ENCODE assay signal across 9 cellular contexts in genomic region chr1:18597159-18598042, GRCh38. TPM values are rescaled to one million over a fixed set of nuclear protein-coding genes. Genes with fewer than 3 reads are reported as not detected.
DNase-seq lines count a peak whose midpoint lies in the region; ATAC-seq, FAIRE-seq and TF ChIP-seq lines count a peak whose summit lies in the region.
"Had no signal": no experiment of that assay in that cellular context is flagged by ENCODE, and none has a peak within 500 bp of the region (broad histone marks: within the 10 kb centered on the region; RNA-seq: fewer than 3 reads in every experiment).

No MANE protein-coding gene starts in this region.

- no peak for ATAC-seq in HG02642 (IDR thresholded peaks at IDR 0.05; ENCODE audit: poor library complexity, unreplicated experiment)

- H3K36me3 ChIP-seq in vagina = no peaks in the 10 kb centered on the region

- TF ChIP-seq CTCF in AG09319 (IDR thresholded peaks at IDR 0.05; ENCODE audit: low read depth, low read length) (peak; percentile 96), GM20000 (IDR thresholded peaks at IDR 0.05; ENCODE audit: extremely low read depth, missing control alignments) (peak; percentile 88), vagina (IDR thresholded peaks at IDR 0.05) (peak; percentile 70 to 82 (median 78))

- intact Hi-C loops in posterior vena cava (cut with DNase I) (loop anchor here (2.0 to 5.0 kb wide), 2 partner anchors 223 to 275 kb away; no protein-coding TSS in a partner anchor), vagina (cut with DNase I) (loop anchor here (10.0 kb wide), 1 partner anchor 277 kb away; no protein-coding TSS in a partner anchor)

- DNase-seq in AG09319 (ENCODE audit: extremely low read depth, low read depth) = no peak
- peak; percentile 68 for DNase-seq in GM20000 (ENCODE audit: low spot score)
- DNase-seq in RCC 7860 (ENCODE audit: low spot score) = peak; percentile 10
- peak; percentile 23 for DNase-seq in activated T-helper 9 cell treated with anti-CD3 and anti-CD28 coated beads, Interleukin-2, amount 50 U/mL, for 16 hours (ENCODE audit: low read depth)
- DNase-seq in glomerular visceral epithelial cell (ENCODE audit: extremely low spot score) = peak; percentile 44
- peak; percentile 90 for DNase-seq in posterior vena cava (ENCODE audit: low spot score)
- DNase-seq in vagina (ENCODE audit: extremely low spot score in 2 of 2) = no peak

- FAIRE-seq in RCC 7860 (lab: Jason Lieb, UNC) = no peak

- no peak overlapping the region for H3K4me3 ChIP-seq in vagina

- no peaks in the 10 kb centered on the region for H3K27me3 ChIP-seq in vagina

- TF ChIP-seq POLR2A in vagina (IDR thresholded peaks at IDR 0.05) = no peak

- H3K27ac ChIP-seq in vagina = no peak overlapping the region

- peaks cover 8% of the 10 kb centered on the region for H3K4me1 ChIP-seq in vagina

- H3K9me3 ChIP-seq in vagina = no peaks in the 10 kb centered on the region

RNA-seq across cellular contexts. Expression of gene PAX7, which starts 33.2 kb away (rescaled TPM):
- total RNA-seq in posterior vena cava (not detected), vagina (not detected)
- total RNA-seq: mononuclear cell had no signal

Comparison
In these comparisons a context has a peak if more than half of its experiments do, and no peak if none do; other contexts are left out.
1. DNase-seq: peak in GM20000 (single experiment), RCC 7860 (single experiment), activated T-helper 9 cell treated with anti-CD3 and anti-CD28 coated beads, Interleukin-2, amount 50 U/mL, for 16 hours (single experiment), glomerular visceral epithelial cell (single experiment) and posterior vena cava (single experiment); none in AG09319 (single experiment) and vagina (0 of 2).
2. Peak in every context shown above with its lines, with median percentiles within 50 percentile points of each other: CTCF ChIP-seq.